In the genomic region with DNA sequence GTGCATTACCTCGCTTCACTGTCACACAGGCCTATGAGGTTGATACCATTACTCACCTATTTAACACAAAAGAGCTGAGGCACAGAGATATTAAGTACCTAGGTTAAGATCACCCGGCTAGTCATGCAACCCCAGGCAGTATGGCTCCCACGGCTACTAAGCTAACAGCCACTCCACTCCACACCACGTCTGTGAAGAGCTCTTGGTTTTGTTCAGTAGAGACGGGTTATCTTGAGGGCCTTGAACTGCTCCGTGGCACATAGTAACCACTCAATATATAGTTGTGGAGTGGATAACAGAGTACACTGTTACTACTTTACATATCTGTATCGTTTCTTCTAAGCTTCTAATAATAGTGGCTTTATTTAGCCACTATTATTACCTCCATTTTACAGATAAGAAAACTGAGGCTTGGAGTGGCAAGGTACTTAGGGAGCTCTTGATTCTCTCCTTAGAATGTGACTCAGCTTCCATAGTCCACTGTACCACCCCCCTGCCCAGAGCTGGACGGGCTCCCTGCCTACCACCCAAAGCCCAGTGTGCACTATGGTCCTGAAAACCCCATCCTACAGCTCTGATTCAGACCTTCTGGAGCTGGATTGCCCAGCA, we compare ENCODE assay signal across 8 cellular contexts. TPM values are rescaled to one million over a fixed set of nuclear protein-coding genes. Genes with fewer than 3 reads are reported as not detected.
A peak's percentile ranks its signal among the peaks of the same experiment; 100 is the strongest.
DNase-seq lines count a peak whose midpoint lies in the region; ATAC-seq and TF ChIP-seq lines count a peak whose summit lies in the region.

No MANE protein-coding gene starts in this region.

- peak overlapping the region; percentile 83 for H3K27ac Mint-ChIP-seq in dendritic cell treated with granulocyte-macrophage colony-stimulating factor and Interleukin-4, amounts not matched to agents 40 ng/mL and 50 ng/mL, for 4 days
- H3K27ac Mint-ChIP-seq in nephron, result peak overlapping the region in 2 of 3 experiments; percentile 39 to 68

- H3K27me3 Mint-ChIP-seq in dendritic cell treated with granulocyte-macrophage colony-stimulating factor and Interleukin-4, amounts not matched to agents 40 ng/mL and 50 ng/mL, for 4 days, result peaks cover 7% of the 10 kb centered on the region
- peaks cover 22% of the 10 kb centered on the region for H3K27me3 Mint-ChIP-seq in nephron (ENCODE audit: low read depth)

- peaks cover 5% of the 10 kb centered on the region; the same call in 1 of the 2 replicates for H3K36me3 ChIP-seq in BJ (ENCODE audit: control insufficient read depth, insufficient read depth, low read length)
- no peaks in the 10 kb centered on the region for H3K36me3 ChIP-seq in KOPT-K1 (ENCODE audit: insufficient read depth, low read length)

- H3K4me3 ChIP-seq in BJ (ENCODE audit: low read depth, low read length), result peak overlapping the region; percentile 60

- no peaks in the 10 kb centered on the region for H3K9me3 ChIP-seq in KOPT-K1 (ENCODE audit: insufficient read depth, low read length, poor library complexity, severe bottlenecking)

- no peaks in the 10 kb centered on the region for H3K9me3 Mint-ChIP-seq in dendritic cell treated with granulocyte-macrophage colony-stimulating factor and Interleukin-4, amounts not matched to agents 40 ng/mL and 50 ng/mL, for 4 days
- H3K9me3 Mint-ChIP-seq in nephron, result no peaks in the 10 kb centered on the region

- H3K36me3 Mint-ChIP-seq in dendritic cell treated with granulocyte-macrophage colony-stimulating factor and Interleukin-4, amounts not matched to agents 40 ng/mL and 50 ng/mL, for 4 days (ENCODE audit: low read depth), result peaks cover 24% of the 10 kb centered on the region
- H3K36me3 Mint-ChIP-seq in nephron (ENCODE audit: low read depth), result no peaks in the 10 kb centered on the region

- TF ChIP-seq CTCF in BJ (IDR thresholded peaks at IDR 0.05; ENCODE audit: insufficient read depth, low read depth, low read length) (no peak), nephron (IDR thresholded peaks at IDR 0.05; ENCODE audit: unreplicated experiment in 3 of 3) (no peak)

- POLR2A ChIA-PET in BJ (lab: Charles Lee), result no interaction called here

- H3K4me1 Mint-ChIP-seq in dendritic cell treated with granulocyte-macrophage colony-stimulating factor and Interleukin-4, amounts not matched to agents 40 ng/mL and 50 ng/mL, for 4 days (ENCODE audit: low read depth), result peaks cover 30% of the 10 kb centered on the region
- H3K4me1 Mint-ChIP-seq in nephron, result peaks cover 5% of the 10 kb centered on the region

- no peaks in the 10 kb centered on the region; the same call in 1 of the 2 replicates for H3K27me3 ChIP-seq in BJ (ENCODE audit: control insufficient read depth, insufficient read depth, low read length)

- intact Hi-C loops in dendritic cell treated with granulocyte-macrophage colony-stimulating factor and Interleukin-4, amounts not matched to agents 40 ng/mL and 50 ng/mL, for 4 days (cut with micrococcal nuclease), result loop anchor here (5.0 kb wide), 1 partner anchor 76 kb away; a partner anchor contains a TSS

- DNase-seq in BJ (ENCODE audit: low read depth) (no peak), NCI-H748 (lab: John Stamatoyannopoulos, UW; ENCODE audit: unreplicated experiment) (no peak), NCI-H524 treated with DMSO at 0.1 percent for 48 hours (lab: John Stamatoyannopoulos, UW) (no peak)

- H3K4me3 Mint-ChIP-seq in dendritic cell treated with granulocyte-macrophage colony-stimulating factor and Interleukin-4, amounts not matched to agents 40 ng/mL and 50 ng/mL, for 4 days, result peak overlapping the region; percentile 87
- peak overlapping the region; percentile 85 to 91 (median 89) for H3K4me3 Mint-ChIP-seq in nephron

- CTCF ChIA-PET in BJ (lab: Yijun Ruan, JAX), result interaction anchor here (0.9 to 2.4 kb wide), 12 partner anchors 10 to 583 kb away, joined by 3 to 9 read pairs (median 4); a partner anchor contains a TSS

- ATAC-seq in GM18517 (IDR thresholded peaks at IDR 0.05; ENCODE audit: unreplicated experiment) (no peak), HG03457 (IDR thresholded peaks at IDR 0.05; ENCODE audit: unreplicated experiment) (no peak)

- H3K27ac ChIP-seq in KOPT-K1 (ENCODE audit: low read depth, low read length, poor library complexity, severe bottlenecking), result peak overlapping the region; percentile 68

RNA-seq across cellular contexts. Expression of a gene that starts 1.0 kb away (rescaled TPM):
- polyA plus RNA-seq in BJ (2011; rRNA removed), result 1.2 and 1.5 TPM in 2 replicates
- polyA minus RNA-seq in BJ (2011; rRNA and poly(A)+ RNA removed), result 1.2 and 1.6 TPM in 2 replicates
